ENCODE assay signal across 11 cellular contexts in genomic region chr12:75982974-75983660, GRCh38. TPM values are rescaled to one million over a fixed set of nuclear protein-coding genes. Genes with fewer than 3 reads are reported as not detected.
A peak's percentile ranks its signal among the peaks of the same experiment; 100 is the strongest.
DNase-seq lines count a peak whose midpoint lies in the region; ATAC-seq and TF ChIP-seq lines count a peak whose summit lies in the region.
"Had no signal": no experiment of that assay in that cellular context is flagged by ENCODE, and none has a peak within 500 bp of the region (broad histone marks: within the 10 kb centered on the region; RNA-seq: fewer than 3 reads in every experiment).

No MANE protein-coding gene starts in this region.

- intact Hi-C loops in CD4-positive, alpha-beta memory T cell (cut with micrococcal nuclease): no loop called here

- no peaks in the 10 kb centered on the region for H3K27me3 Mint-ChIP-seq in CD4-positive, alpha-beta memory T cell

- no peaks in the 10 kb centered on the region for H3K36me3 ChIP-seq in CD4-positive, alpha-beta memory T cell (ENCODE audit: insufficient read depth, low read length)
- no peaks in the 10 kb centered on the region for H3K36me3 ChIP-seq in osteoblast (ENCODE audit: insufficient read depth, low read length)
- H3K36me3 ChIP-seq: sigmoid colon had no signal

- POLR2A ChIA-PET in CD4-positive, alpha-beta memory T cell (lab: Charles Lee; ENCODE audit: partially characterized antibody): interaction anchor here (1.3 to 6.5 kb wide), 2 partner anchors 38 to 48 kb away, joined by 5 to 80 read pairs; partner anchors contain the start of gene PHLDA1

- no peak for TF ChIP-seq CTCF in osteoblast (IDR thresholded peaks at IDR 0.05; ENCODE audit: extremely low read depth, low read depth, low read length)

- H4K20me1 ChIP-seq in osteoblast (ENCODE audit: insufficient read depth, low read length): no peaks in the 10 kb centered on the region

- CTCF ChIA-PET in CD4-positive, alpha-beta memory T cell (lab: Charles Lee; ENCODE audit: partially characterized antibody): no interaction called here

- ATAC-seq in esophagus mucosa: peak; percentile 42
- ATAC-seq in GM18870 (IDR thresholded peaks at IDR 0.05; ENCODE audit: unreplicated experiment): no peak
- ATAC-seq in HG03469 (IDR thresholded peaks at IDR 0.05; ENCODE audit: unreplicated experiment): no peak
- ATAC-seq in HG03095 (IDR thresholded peaks at IDR 0.05; ENCODE audit: unreplicated experiment): no peak

- peak overlapping the region in 6 of 7 donors; percentile 7 to 95 (median 51) for H3K27ac Mint-ChIP-seq in CD4-positive, alpha-beta memory T cell
- H3K27ac Mint-ChIP-seq: T-helper 1 cell treated with Interleukin-12 subunit alpha and Interleukin-12 subunit beta and Interleukin-4 antibody, amounts not matched to agents 30 μg/mL and 1 μg/mL, for 36 hours had no signal

- peaks cover 0 to 4% (median 0%) of the 10 kb centered on the region in 8 donors for H3K9me3 Mint-ChIP-seq in CD4-positive, alpha-beta memory T cell

- H3K27me3 ChIP-seq in CD4-positive, alpha-beta memory T cell (ENCODE audit: insufficient read depth, low read length): no peaks in the 10 kb centered on the region
- H3K27me3 ChIP-seq in osteoblast (ENCODE audit: insufficient read depth, low read length): no peaks in the 10 kb centered on the region
- H3K27me3 ChIP-seq: sigmoid colon had no signal

- peaks cover 50% of the 10 kb centered on the region for H3K4me1 ChIP-seq in CD4-positive, alpha-beta memory T cell (ENCODE audit: insufficient read depth, low read length)
- H3K4me1 ChIP-seq in osteoblast (ENCODE audit: insufficient read depth, low read length): peaks cover 25% of the 10 kb centered on the region

- no peak for DNase-seq in CD4-positive, alpha-beta memory T cell
- DNase-seq in MV-4-11 (lab: John Stamatoyannopoulos, UW) (peak; percentile 5), osteoblast (ENCODE audit: insufficient read length, low spot score, missing footprints) (peak; percentile 9), NCI-H187 (lab: John Stamatoyannopoulos, UW) (no peak)
- DNase-seq: DND-41, sigmoid colon had no signal

- H3K27ac ChIP-seq in CD4-positive, alpha-beta memory T cell (ENCODE audit: low read depth, low read length): no peak overlapping the region
- H3K27ac ChIP-seq in osteoblast (ENCODE audit: low read depth, low read length): peak overlapping the region; percentile 73
- H3K27ac ChIP-seq: sigmoid colon had no signal

- peak overlapping the region; percentile 93 for H2AFZ ChIP-seq in osteoblast (ENCODE audit: low read length)

- no peaks in the 10 kb centered on the region for H3K79me2 ChIP-seq in osteoblast (ENCODE audit: insufficient read depth, low read length)

- H3K4me3 ChIP-seq in CD4-positive, alpha-beta memory T cell (ENCODE audit: low read length in 2 of 2): no peak overlapping the region
- H3K4me3 ChIP-seq in osteoblast (ENCODE audit: insufficient read depth, low read length): peak overlapping the region; percentile 64

- H3K36me3 Mint-ChIP-seq in CD4-positive, alpha-beta memory T cell: no peaks in the 10 kb centered on the region

- peaks cover 36 to 62% (median 50%) of the 10 kb centered on the region in 4 donors for H3K4me1 Mint-ChIP-seq in CD4-positive, alpha-beta memory T cell

- no peaks in the 10 kb centered on the region for H3K9me3 ChIP-seq in CD4-positive, alpha-beta memory T cell (ENCODE audit: control insufficient read depth in 1 of 2, low read length in 2 of 2)
- no peaks in the 10 kb centered on the region for H3K9me3 ChIP-seq in osteoblast (ENCODE audit: low read depth, low read length)
- H3K9me3 ChIP-seq: sigmoid colon had no signal

- H3K4me2 ChIP-seq in osteoblast (ENCODE audit: insufficient read depth, low read length): peak overlapping the region; percentile 85

- H3K4me3 Mint-ChIP-seq in CD4-positive, alpha-beta memory T cell: peak overlapping the region in 3 of 8 donors; percentile 0 to 37 (median 34)
- H3K4me3 Mint-ChIP-seq: T-helper 1 cell treated with Interleukin-12 subunit alpha and Interleukin-12 subunit beta and Interleukin-4 antibody, amounts not matched to agents 30 μg/mL and 1 μg/mL, for 36 hours had no signal

RNA-seq across cellular contexts. Expression of gene PHLDA1, which starts 48.5 kb away (rescaled TPM):
- total RNA-seq in CD4-positive, alpha-beta memory T cell: 1 to 10 TPM; 8.2 to 8.5 TPM
- 1 to 10 TPM; 1.3 to 2.3 TPM for polyA plus RNA-seq in CD4-positive, alpha-beta memory T cell
- total RNA-seq in esophagus mucosa: 102 TPM
- total RNA-seq in osteoblast: 111 and 136 TPM in 2 replicates

Comparison
In these comparisons a context has a peak if more than half of its experiments do, and no peak if none do; other contexts are left out.
1. DNase-seq: peak in MV-4-11 (single experiment) and osteoblast (single experiment); none in CD4-positive, alpha-beta memory T cell (0 of 5) and NCI-H187 (0 of 2).
2. RNA of gene PHLDA1, which starts 48.5 kb away (total RNA-seq): 111 to 136 TPM in osteoblast and 102 TPM in esophagus mucosa (single experiment); 8.2 to 8.5 TPM in CD4-positive, alpha-beta memory T cell; every median in the first group is over 10 times any median in the second.